In genomic region chr13:40665754-40666057, GRCh38 we compare ENCODE assay signal across 8 cellular contexts. TPM values are rescaled to one million over a fixed set of nuclear protein-coding genes. Genes with fewer than 3 reads are reported as not detected.
DNase-seq lines count a peak whose midpoint lies in the region; ATAC-seq, FAIRE-seq and TF ChIP-seq lines count a peak whose summit lies in the region.

No MANE protein-coding gene starts in this region.

- H3K9ac ChIP-seq in mucosa of rectum (ENCODE audit: low read depth in 1 of 2, low read length in 2 of 2): peak overlapping the region; percentile 85 to 99

- ATAC-seq in GM21723 (IDR thresholded peaks at IDR 0.05; ENCODE audit: unreplicated experiment): peak; percentile 9
- ATAC-seq in GM18861 (IDR thresholded peaks at IDR 0.05; ENCODE audit: unreplicated experiment): no peak

- peak overlapping the region; percentile 52 for H3K4me3 ChIP-seq in BE2C (ENCODE audit: low read depth, low read length)
- peak overlapping the region; percentile 98 for H3K4me3 ChIP-seq in bronchial epithelial cell (ENCODE audit: low read depth, low read length)
- H3K4me3 ChIP-seq in mucosa of rectum (ENCODE audit: low read length in 2 of 2): peak overlapping the region; percentile 85 to 90

- peak; percentile 35 for DNase-seq in BE2C
- peak; percentile 32 for DNase-seq in RWPE1 (ENCODE audit: low spot score)
- no peak for DNase-seq in bronchial epithelial cell (ENCODE audit: low read depth)
- DNase-seq in type B pancreatic cell (ENCODE audit: extremely low spot score, unreplicated experiment): no peak
- DNase-seq in HCEC 1CT: no peak

- H3K4me1 ChIP-seq in BE2C (no peaks in the 10 kb centered on the region), mucosa of rectum (ENCODE audit: control insufficient read depth in 2 of 2, insufficient read depth in 2 of 2, low read length in 2 of 2) (peaks cover 13 to 18% of the 10 kb centered on the region in 2 donors)

- H3K27ac ChIP-seq in RWPE1 (peak overlapping the region; percentile 90), mucosa of rectum (ENCODE audit: low read depth in 2 of 2, low read length in 2 of 2) (peak overlapping the region; percentile 97 to 99)

- no peak overlapping the region for H3K27ac Mint-ChIP-seq in type B pancreatic cell

- CTCF ChIA-PET in RWPE1 (lab: Yijun Ruan, JAX): no interaction called here

- H3K36me3 Mint-ChIP-seq in type B pancreatic cell: peaks cover 3% of the 10 kb centered on the region

- TF ChIP-seq CTCF in BE2C (IDR thresholded peaks at IDR 0.05; ENCODE audit: low read depth, low read length) (no peak), RWPE1 (conservative IDR thresholded peaks at IDR 0.05; ENCODE audit: low read depth) (no peak), bronchial epithelial cell (IDR thresholded peaks at IDR 0.05; ENCODE audit: insufficient read depth, low read length, severe bottlenecking) (no peak), type B pancreatic cell (conservative IDR thresholded peaks at IDR 0.05) (no peak)

- peaks cover 12% of the 10 kb centered on the region for H3K4me1 Mint-ChIP-seq in type B pancreatic cell (ENCODE audit: unreplicated experiment)

- no peaks in the 10 kb centered on the region for H3K9me3 ChIP-seq in BE2C
- no peaks in the 10 kb centered on the region for H3K9me3 ChIP-seq in mucosa of rectum (ENCODE audit: control insufficient read depth in 2 of 2, low read length in 2 of 2)

- H3K9me3 Mint-ChIP-seq in type B pancreatic cell: no peaks in the 10 kb centered on the region

- no peak for FAIRE-seq in bronchial epithelial cell (lab: Jason Lieb, UNC)

- H3K4me3 Mint-ChIP-seq in type B pancreatic cell: peak overlapping the region; percentile 91

- POLR2A ChIA-PET in RWPE1 (lab: Yijun Ruan, JAX; ENCODE audit: low non-redundant PET): interaction anchor here (0.5 kb wide), 1 partner anchor 110 kb away, joined by 3 read pairs; no protein-coding TSS in a partner anchor

- H3K27me3 ChIP-seq in BE2C: peaks cover 41% of the 10 kb centered on the region
- no peaks in the 10 kb centered on the region for H3K27me3 ChIP-seq in bronchial epithelial cell (ENCODE audit: control insufficient read depth, insufficient read depth, low read length)
- H3K27me3 ChIP-seq in mucosa of rectum (ENCODE audit: control insufficient read depth in 2 of 2, insufficient read depth in 2 of 2, low read length in 2 of 2): no peaks in the 10 kb centered on the region

- H3K36me3 ChIP-seq in BE2C (no peaks in the 10 kb centered on the region), bronchial epithelial cell (ENCODE audit: control insufficient read depth, insufficient read depth, low read length) (no peaks in the 10 kb centered on the region), mucosa of rectum (ENCODE audit: control insufficient read depth in 2 of 2, insufficient read depth in 2 of 2, low read length in 2 of 2) (no peaks in the 10 kb centered on the region)

- peaks cover 15% of the 10 kb centered on the region for H3K27me3 Mint-ChIP-seq in type B pancreatic cell

RNA-seq across cellular contexts. Expression of gene FOXO1, which starts 0.7 kb away (rescaled TPM):
- polyA plus RNA-seq in BE2C (2012; ENCODE audit: insufficient read depth, insufficient read length, low read depth): 0.09 TPM
- total RNA-seq in bronchial epithelial cell: 7.6 and 12.2 TPM in 2 replicates
- 16.9 and 21.5 TPM in 2 replicates for total RNA-seq in type B pancreatic cell (ENCODE audit: low replicate concordance)

Comparison
In these comparisons a context has a peak if more than half of its experiments do, and no peak if none do; other contexts are left out.
1. DNase-seq: peak in BE2C (single experiment) and RWPE1 (single experiment); none in bronchial epithelial cell (single experiment), type B pancreatic cell (single experiment) and HCEC 1CT (single experiment).
2. Peak in every context shown above with its lines, with median percentiles within 50 percentile points of each other: H3K4me3 ChIP-seq.